7 cellular contexts compared by ENCODE assay signal in genomic region chr3:10224794-10225660, GRCh38. TPM values are rescaled to one million over a fixed set of nuclear protein-coding genes. Genes with fewer than 3 reads are reported as not detected.
A peak's percentile ranks its signal among the peaks of the same experiment; 100 is the strongest.
DNase-seq lines count a peak whose midpoint lies in the region; ATAC-seq and TF ChIP-seq lines count a peak whose summit lies in the region.

No MANE protein-coding gene starts in this region.

- H3K4me3 ChIP-seq in right lobe of liver: no peak overlapping the region

- H3K36me3 Mint-ChIP-seq in activated CD4-positive, alpha-beta T cell treated with anti-CD3 and anti-CD28 coated beads, Interleukin-2, amount 10 ng/mL, durations not matched to agents 24 days and 14 days (ENCODE audit: low read depth): peaks cover 44% of the 10 kb centered on the region

- H3K27me3 Mint-ChIP-seq in activated CD4-positive, alpha-beta T cell treated with anti-CD3 and anti-CD28 coated beads, Interleukin-2, amount 10 ng/mL, durations not matched to agents 24 days and 14 days: no peaks in the 10 kb centered on the region

- peaks cover 69% of the 10 kb centered on the region for H3K4me1 Mint-ChIP-seq in activated CD4-positive, alpha-beta T cell treated with anti-CD3 and anti-CD28 coated beads, Interleukin-2, amount 10 ng/mL, durations not matched to agents 24 days and 14 days

- H3K27me3 ChIP-seq in right lobe of liver: no peaks in the 10 kb centered on the region

- H3K27ac ChIP-seq in right lobe of liver: no peak overlapping the region

- WGBS in right lobe of liver (ENCODE audit: insufficient coverage, low coverage, low lambda C conversion rate, missing lambda C conversion rate): 46% methylated on average over 4 of the region's 4 CpGs

- no peaks in the 10 kb centered on the region for H3K9me3 ChIP-seq in right lobe of liver

- peaks cover 0 to 18% (median 8%) of the 10 kb centered on the region in 4 donors for H3K4me1 ChIP-seq in right lobe of liver

- DNase-seq in NCI-H524 (lab: John Stamatoyannopoulos, UW): peak; percentile 37 to 74
- DNase-seq in activated CD4-positive, alpha-beta T cell treated with anti-CD3 and anti-CD28 coated beads, Interleukin-2, amount 10 ng/mL, durations not matched to agents 24 days and 14 days: peak; percentile 89
- DNase-seq in dermis blood vessel endothelial cell: peak; percentile 90
- peak; percentile 66 to 93 (median 76) for DNase-seq in right lobe of liver
- DNase-seq in stimulated activated CD8-positive, alpha-beta memory T cell treated with anti-CD3 and anti-CD28 coated beads, Interleukin-15, amount 100 ng/mL, for 1 hour (ENCODE audit: low read depth): peak; percentile 35

- TF ChIP-seq POLR2A in right lobe of liver (IDR thresholded peaks at IDR 0.05): no peak

- H3K4me3 Mint-ChIP-seq in activated CD4-positive, alpha-beta T cell treated with anti-CD3 and anti-CD28 coated beads, Interleukin-2, amount 10 ng/mL, durations not matched to agents 24 days and 14 days: peak overlapping the region; percentile 72

- TF ChIP-seq CTCF in GM12872 (IDR thresholded peaks at IDR 0.05; ENCODE audit: insufficient read depth, low read depth, low read length) (peak; percentile 82), right lobe of liver (IDR thresholded peaks at IDR 0.05) (peak; percentile 84 to 93 (median 86))

- H3K36me3 ChIP-seq in right lobe of liver: peaks cover 0 to 11% (median 0%) of the 10 kb centered on the region in 4 donors

- intact Hi-C loops in activated CD4-positive, alpha-beta T cell treated with anti-CD3 and anti-CD28 coated beads, Interleukin-2, amount 10 ng/mL, durations not matched to agents 24 days and 14 days (cut with micrococcal nuclease): loop anchor here (1.0 to 10.0 kb wide), 6 partner anchors 32 to 240 kb away; partner anchors contain the start of genes BRK1, EMC3, FANCD2 and IRAK2
- intact Hi-C loops in right lobe of liver (cut with DNase I): loop anchor here (10.0 kb wide), 2 partner anchors 50 to 290 kb away; partner anchors contain the start of gene CRELD1 (in 1 of the 2)

- ATAC-seq in HG02763 (IDR thresholded peaks at IDR 0.05; ENCODE audit: unreplicated experiment) (peak; percentile 33), right lobe of liver (peak; percentile 86 to 98 (median 95))

- peak overlapping the region; percentile 89 for H3K27ac Mint-ChIP-seq in activated CD4-positive, alpha-beta T cell treated with anti-CD3 and anti-CD28 coated beads, Interleukin-2, amount 10 ng/mL, durations not matched to agents 24 days and 14 days

- peaks cover 4% of the 10 kb centered on the region for H3K9me3 Mint-ChIP-seq in activated CD4-positive, alpha-beta T cell treated with anti-CD3 and anti-CD28 coated beads, Interleukin-2, amount 10 ng/mL, durations not matched to agents 24 days and 14 days

RNA-seq across cellular contexts. Expression of gene TATDN2, which starts 23.2 kb away (rescaled TPM):
- total RNA-seq in activated CD4-positive, alpha-beta T cell treated with anti-CD3 and anti-CD28 coated beads, Interleukin-2, amount 10 ng/mL, durations not matched to agents 24 days and 14 days: 70.9 and 74.4 TPM in 2 replicates
- total RNA-seq in dermis blood vessel endothelial cell (11.4 and 13.8 TPM in 2 replicates), right lobe of liver (10 to 100 TPM in 3 of 6 experiments, 1 to 10 TPM in 3; 7.2 to 13.4 (median 10.1) TPM)

Comparison
In these comparisons a context has a peak if more than half of its experiments do, and no peak if none do; other contexts are left out.
1. DNase-seq: peak in every context shown above with its lines; median percentile 90 in dermis blood vessel endothelial cell; 89 in activated CD4-positive, alpha-beta T cell treated with anti-CD3 and anti-CD28 coated beads, Interleukin-2, amount 10 ng/mL, durations not matched to agents 24 days and 14 days; 76 in right lobe of liver; 56 in NCI-H524; 35 in stimulated activated CD8-positive, alpha-beta memory T cell treated with anti-CD3 and anti-CD28 coated beads, Interleukin-15, amount 100 ng/mL, for 1 hour.